In the genomic region with DNA sequence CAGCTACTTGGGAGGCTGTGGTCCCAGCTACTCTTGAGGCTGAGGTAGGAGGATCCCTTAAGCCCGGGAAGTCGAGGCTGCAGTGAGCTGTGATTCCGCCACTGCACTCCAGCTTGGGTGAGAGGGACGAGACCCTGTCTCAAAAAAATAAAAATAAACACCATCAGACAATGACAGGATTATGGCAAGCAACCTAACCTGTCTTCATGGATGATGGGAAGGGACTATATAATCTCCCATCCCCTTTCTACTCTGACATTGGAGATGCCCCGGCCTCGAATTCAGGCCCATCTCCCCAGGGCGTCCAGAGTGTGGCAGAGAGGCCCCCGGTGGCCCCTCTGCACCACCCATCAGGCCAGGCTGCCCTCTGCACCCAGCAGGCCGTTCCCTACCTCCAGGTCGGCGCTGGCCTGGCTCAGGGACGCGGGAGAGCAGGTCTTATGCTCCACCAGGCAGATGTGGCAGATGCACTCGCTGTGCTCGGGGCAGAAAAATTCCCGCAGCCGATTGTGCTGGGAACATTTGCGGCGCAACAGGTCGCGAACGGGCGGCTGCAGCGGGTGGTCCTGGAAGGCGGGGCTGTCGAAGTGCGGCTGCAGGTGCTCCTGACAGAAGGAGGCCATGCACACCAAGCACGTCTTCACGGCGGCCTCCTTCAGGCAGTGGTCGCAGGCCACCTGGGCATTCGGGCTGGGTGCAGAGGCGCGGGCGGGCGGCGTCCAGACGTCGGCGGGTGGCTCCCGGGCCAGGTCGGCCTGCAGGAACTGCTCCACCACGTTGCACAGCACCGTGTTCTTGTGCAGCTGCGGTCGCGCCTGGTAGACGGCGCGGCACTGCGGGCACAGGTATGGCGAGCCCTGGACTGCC, we compare ENCODE assay signal across 8 cellular contexts. TPM values are rescaled to one million over a fixed set of nuclear protein-coding genes. Genes with fewer than 3 reads are reported as not detected.
DNase-seq lines count a peak whose midpoint lies in the region; ATAC-seq and TF ChIP-seq lines count a peak whose summit lies in the region.

No MANE protein-coding gene starts in this region.

- peak overlapping the region; percentile 88 for H3K4me3 Mint-ChIP-seq in activated naive CD4-positive, alpha-beta T cell treated with anti-CD3 and anti-CD28 coated beads, Interleukin-2, amount 10 ng/mL, durations not matched to agents 7 days and 5 days

- peak overlapping the region; percentile 84 to 95 (median 94) for H3K4me3 ChIP-seq in breast epithelium
- peak overlapping the region; percentile 74 to 95 for H3K4me3 ChIP-seq in testis

- TF ChIP-seq POLR2A in breast epithelium (IDR thresholded peaks at IDR 0.05) (no peak), testis (IDR thresholded peaks at IDR 0.05) (no peak)

- H3K36me3 Mint-ChIP-seq in activated naive CD4-positive, alpha-beta T cell treated with anti-CD3 and anti-CD28 coated beads, Interleukin-2, amount 10 ng/mL, durations not matched to agents 7 days and 5 days, result peaks cover 37% of the 10 kb centered on the region

- H3K27me3 Mint-ChIP-seq in activated naive CD4-positive, alpha-beta T cell treated with anti-CD3 and anti-CD28 coated beads, Interleukin-2, amount 10 ng/mL, durations not matched to agents 7 days and 5 days, result no peaks in the 10 kb centered on the region

- H3K36me3 ChIP-seq in breast epithelium (no peaks in the 10 kb centered on the region), testis (ENCODE audit: low read depth, missing control alignments) (no peaks in the 10 kb centered on the region)

- H3K4me1 ChIP-seq in breast epithelium (peaks cover 4 to 5% of the 10 kb centered on the region in 2 donors), testis (peaks cover 18% of the 10 kb centered on the region)

- H3K27ac Mint-ChIP-seq in activated naive CD4-positive, alpha-beta T cell treated with anti-CD3 and anti-CD28 coated beads, Interleukin-2, amount 10 ng/mL, durations not matched to agents 7 days and 5 days, result peak overlapping the region; percentile 93

- H3K27ac ChIP-seq in breast epithelium (peak overlapping the region; percentile 91 to 92), layer of hippocampus (ENCODE audit: low read depth, low read length) (peak overlapping the region; percentile 85), testis (peak overlapping the region; percentile 73 to 85)

- H3K27me3 ChIP-seq in breast epithelium (no peaks in the 10 kb centered on the region), layer of hippocampus (ENCODE audit: control insufficient read depth, insufficient read depth, low read length) (no peaks in the 10 kb centered on the region), testis (no peaks in the 10 kb centered on the region)

- H3K9me3 Mint-ChIP-seq in activated naive CD4-positive, alpha-beta T cell treated with anti-CD3 and anti-CD28 coated beads, Interleukin-2, amount 10 ng/mL, durations not matched to agents 7 days and 5 days, result peaks cover 12% of the 10 kb centered on the region

- CTCF ChIA-PET in activated naive CD4-positive, alpha-beta T cell treated with anti-CD3 and anti-CD28 coated beads, Interleukin-2, amount 10 ng/mL, durations not matched to agents 7 days and 5 days (lab: Charles Lee), result interaction anchor here (1.2 to 1.4 kb wide), 2 partner anchors 10 to 26 kb away, joined by 4 read pairs; no protein-coding TSS in a partner anchor

- no peaks in the 10 kb centered on the region for H3K9me3 ChIP-seq in breast epithelium
- H3K9me3 ChIP-seq in testis, result no peaks in the 10 kb centered on the region

- TF ChIP-seq CTCF in breast epithelium (IDR thresholded peaks at IDR 0.05) (no peak), testis (IDR thresholded peaks at IDR 0.05) (no peak)

- DNase-seq in activated naive CD4-positive, alpha-beta T cell treated with anti-CD3 and anti-CD28 coated beads, Interleukin-2, amount 10 ng/mL, durations not matched to agents 7 days and 5 days, result no peak
- no peak for DNase-seq in activated naive CD4-positive, alpha-beta T cell treated with Interleukin-2 at 50 U/mL for 16 hours
- DNase-seq in NCI-H345 treated with DMSO at 0.1 percent for 48 hours (lab: John Stamatoyannopoulos, UW; ENCODE audit: unreplicated experiment) (peak; percentile 16), breast epithelium (ENCODE audit: low spot score in 2 of 2) (peak in 1 of 2 donors; percentile 54), testis (no peak)
- DNase-seq in activated CD8-positive, alpha-beta memory T cell treated with anti-CD3 and anti-CD28 coated beads, Interleukin-2, amount 50 U/mL, for 48 hours, result no peak

- intact Hi-C loops in breast epithelium (cut with DNase I; ENCODE audit: low total_unique reads), result no loop called here
- intact Hi-C loops in testis (cut with DNase I; ENCODE audit: low total_unique reads), result no loop called here

- peak; percentile 29 for ATAC-seq in HG02852 (IDR thresholded peaks at IDR 0.05; ENCODE audit: unreplicated experiment)

- peaks cover 60% of the 10 kb centered on the region for H3K4me1 Mint-ChIP-seq in activated naive CD4-positive, alpha-beta T cell treated with anti-CD3 and anti-CD28 coated beads, Interleukin-2, amount 10 ng/mL, durations not matched to agents 7 days and 5 days

- WGBS in testis, 2 donors, result 1 to 2% methylated on average over 19 to 52 of the region's 52 CpGs

RNA-seq across cellular contexts. Expression of a gene that starts 0.6 kb away (rescaled TPM):
- 10 to 100 TPM; 29.9 to 61.0 (median 37.1) TPM for total RNA-seq in breast epithelium
- total RNA-seq in testis, result 10 to 100 TPM; 66.4 to 76.3 TPM
- 38.9 TPM for polyA plus RNA-seq in testis (ENCODE audit: insufficient read depth, low read depth, low replicate concordance)

RNA-seq across cellular contexts. Expression of a gene that starts 47.6 kb away (rescaled TPM):
- total RNA-seq in breast epithelium (10 to 100 TPM in 2 of 3 donors, 1 to 10 TPM in 1; 8.8 to 23.0 (median 16.7) TPM), testis (10 to 100 TPM; 48.4 to 87.6 TPM)
- 214 TPM for polyA plus RNA-seq in testis (ENCODE audit: insufficient read depth, low read depth, low replicate concordance)
